ENCODE assay signal across 6 cellular contexts in the genomic region with DNA sequence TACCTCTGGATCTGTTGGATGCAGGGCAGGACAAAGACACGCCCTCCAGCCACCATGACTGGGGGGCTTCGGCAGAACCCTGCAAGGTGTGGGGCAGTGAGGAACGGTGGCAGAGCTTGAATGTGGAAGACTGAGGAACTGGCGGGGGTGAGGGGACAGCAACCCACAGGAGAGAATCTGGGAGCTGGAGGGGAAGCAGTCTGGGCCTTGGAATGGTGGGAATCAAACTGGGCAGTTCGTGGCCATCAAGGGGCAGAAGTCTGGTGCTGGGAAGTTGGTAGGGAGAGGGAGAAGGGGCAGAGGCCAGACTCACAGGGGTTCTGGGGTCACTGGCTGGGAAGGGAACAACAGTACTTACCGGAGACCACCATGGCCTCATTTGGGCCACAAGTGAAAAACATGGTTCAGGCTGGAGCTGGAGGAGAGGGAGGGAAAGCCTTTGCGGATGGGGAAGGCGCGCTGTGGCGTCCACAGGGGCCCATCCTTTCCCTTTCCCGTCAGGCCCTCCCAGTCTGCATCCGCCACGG. TPM values are rescaled to one million over a fixed set of nuclear protein-coding genes. Genes with fewer than 3 reads are reported as not detected.
A peak's percentile ranks its signal among the peaks of the same experiment; 100 is the strongest.
DNase-seq lines count a peak whose midpoint lies in the region; ATAC-seq and TF ChIP-seq lines count a peak whose summit lies in the region.

No MANE protein-coding gene starts in this region.

- ATAC-seq in gastrocnemius medialis, result no peak

- H3K27ac ChIP-seq in effector memory CD4-positive, alpha-beta T cell (ENCODE audit: insufficient read depth, low read length, poor library complexity, severe bottlenecking), result peak overlapping the region; percentile 58
- peak overlapping the region; percentile 86 to 94 (median 86) for H3K27ac ChIP-seq in gastrocnemius medialis

- peak overlapping the region; percentile 83 for H3K27ac Mint-ChIP-seq in T-helper 1 cell treated with Interleukin-12 subunit alpha and Interleukin-12 subunit beta and Interleukin-4 antibody, amounts not matched to agents 30 μg/mL and 1 μg/mL, for 36 hours

- H3K9me3 Mint-ChIP-seq in T-helper 1 cell treated with Interleukin-12 subunit alpha and Interleukin-12 subunit beta and Interleukin-4 antibody, amounts not matched to agents 30 μg/mL and 1 μg/mL, for 36 hours, result no peaks in the 10 kb centered on the region

- in situ Hi-C loops in gastrocnemius medialis (cut with MboI; ENCODE audit: low sequenced_read_pairs in 4 of 4), result loop anchor here in 3 of 4 donors (10.0 to 25.0 kb wide), 3 partner anchors 83 to 145 kb away; a partner anchor contains a TSS

- peaks cover 62% of the 10 kb centered on the region for H3K36me3 Mint-ChIP-seq in T-helper 1 cell treated with Interleukin-12 subunit alpha and Interleukin-12 subunit beta and Interleukin-4 antibody, amounts not matched to agents 30 μg/mL and 1 μg/mL, for 36 hours (ENCODE audit: low read depth)

- DNase-seq in T-helper 1 cell (no peak), gastrocnemius medialis (no peak), T1000 (lab: John Stamatoyannopoulos, UW) (no peak), A172 (ENCODE audit: low spot score) (no peak)
- DNase-seq in effector memory CD4-positive, alpha-beta T cell, result no peak

- peak overlapping the region; percentile 83 for H3K4me3 ChIP-seq in effector memory CD4-positive, alpha-beta T cell (ENCODE audit: insufficient read depth, low read depth, low read length, poor library complexity, severe bottlenecking)
- peak overlapping the region; percentile 63 to 83 (median 74) for H3K4me3 ChIP-seq in gastrocnemius medialis

- no peak for TF ChIP-seq POLR2A in gastrocnemius medialis (IDR thresholded peaks at IDR 0.05)

- peak overlapping the region; percentile 94 for H3K4me3 Mint-ChIP-seq in T-helper 1 cell treated with Interleukin-12 subunit alpha and Interleukin-12 subunit beta and Interleukin-4 antibody, amounts not matched to agents 30 μg/mL and 1 μg/mL, for 36 hours

- H3K9me3 ChIP-seq in effector memory CD4-positive, alpha-beta T cell (ENCODE audit: control insufficient read depth, low read length), result no peaks in the 10 kb centered on the region
- no peaks in the 10 kb centered on the region for H3K9me3 ChIP-seq in gastrocnemius medialis

- intact Hi-C loops in gastrocnemius medialis (cut with DNase I; ENCODE audit: low total_unique reads), result loop anchor here (2.0 to 10.0 kb wide), 3 partner anchors 21 to 345 kb away; a partner anchor contains a TSS

- H3K4me1 ChIP-seq in effector memory CD4-positive, alpha-beta T cell (ENCODE audit: control insufficient read depth, insufficient read depth, low read length, poor library complexity, severe bottlenecking), result peaks cover 33% of the 10 kb centered on the region
- peaks cover 22 to 24% of the 10 kb centered on the region in 2 donors for H3K4me1 ChIP-seq in gastrocnemius medialis

- no peak for TF ChIP-seq CTCF in gastrocnemius medialis (IDR thresholded peaks at IDR 0.05 in 4 of 5, conservative IDR thresholded peaks at IDR 0.05 in 1 of 5)

- no peaks in the 10 kb centered on the region for H3K27me3 Mint-ChIP-seq in T-helper 1 cell treated with Interleukin-12 subunit alpha and Interleukin-12 subunit beta and Interleukin-4 antibody, amounts not matched to agents 30 μg/mL and 1 μg/mL, for 36 hours (ENCODE audit: low read depth)

- H3K36me3 ChIP-seq in effector memory CD4-positive, alpha-beta T cell (ENCODE audit: control insufficient read depth, insufficient read depth, low read length), result no peaks in the 10 kb centered on the region
- peaks cover 0 to 43% of the 10 kb centered on the region in 2 donors for H3K36me3 ChIP-seq in gastrocnemius medialis

- peaks cover 65% of the 10 kb centered on the region for H3K4me1 Mint-ChIP-seq in T-helper 1 cell treated with Interleukin-12 subunit alpha and Interleukin-12 subunit beta and Interleukin-4 antibody, amounts not matched to agents 30 μg/mL and 1 μg/mL, for 36 hours (ENCODE audit: low read depth)

- H3K27me3 ChIP-seq in effector memory CD4-positive, alpha-beta T cell (replicated peaks; ENCODE audit: control insufficient read depth, insufficient read depth, low read length, poor library complexity, severe bottlenecking), result no peaks in the 10 kb centered on the region
- no peaks in the 10 kb centered on the region for H3K27me3 ChIP-seq in gastrocnemius medialis

RNA-seq across cellular contexts. Expression of a gene that starts 0.6 kb away (rescaled TPM):
- 100 to 1,000 TPM in 3 of 4 donors, 10 to 100 TPM in 1; 96.9 to 127 (median 117) TPM for total RNA-seq in gastrocnemius medialis
- 163 and 165 TPM in 2 replicates for total RNA-seq in A172 (2014; rRNA removed; shearing (Covaris generic))

RNA-seq across cellular contexts. Expression of a gene that starts 2.5 kb away (rescaled TPM):
- 1 to 10 TPM in 3 of 4 donors, under 1 TPM in 1; 0.24 to 2.0 (median 1.4) TPM for total RNA-seq in gastrocnemius medialis
- 61.1 and 63.2 TPM in 2 replicates for total RNA-seq in A172 (2014; rRNA removed; shearing (Covaris generic))

RNA-seq across cellular contexts. Expression of a gene that starts 21.7 kb away (rescaled TPM):
- total RNA-seq in gastrocnemius medialis, result 100 to 1,000 TPM in 3 of 4 donors, 10 to 100 TPM in 1; 79.7 to 294 (median 193) TPM
- total RNA-seq in A172 (2014; rRNA removed; shearing (Covaris generic)), result 1,118 and 1,364 TPM in 2 replicates

RNA-seq across cellular contexts. Expression of a gene that starts 24.8 kb away (rescaled TPM):
- total RNA-seq in gastrocnemius medialis, result 1 to 10 TPM; 3.6 to 8.9 (median 6.2) TPM
- 4.8 and 7.6 TPM in 2 replicates for total RNA-seq in A172 (2014; rRNA removed; shearing (Covaris generic))

RNA-seq across cellular contexts. Expression of a gene that starts 51.1 kb away (rescaled TPM):
- 1 to 10 TPM in 3 of 4 donors, under 1 TPM in 1; 0.32 to 2.0 (median 1.4) TPM for total RNA-seq in gastrocnemius medialis
- total RNA-seq in A172 (2014; rRNA removed; shearing (Covaris generic)), result 13.2 and 14.0 TPM in 2 replicates

Comparison
In these comparisons a context has a peak if more than half of its experiments do, and no peak if none do; other contexts are left out.
1. RNA of a gene that starts 2.5 kb away (total RNA-seq): 61.1 to 63.2 TPM in A172; 0.24 to 2.0 TPM in gastrocnemius medialis; every median in the first group is over 10 times any median in the second.